20 cellular contexts compared by ENCODE assay signal in the genomic region with DNA sequence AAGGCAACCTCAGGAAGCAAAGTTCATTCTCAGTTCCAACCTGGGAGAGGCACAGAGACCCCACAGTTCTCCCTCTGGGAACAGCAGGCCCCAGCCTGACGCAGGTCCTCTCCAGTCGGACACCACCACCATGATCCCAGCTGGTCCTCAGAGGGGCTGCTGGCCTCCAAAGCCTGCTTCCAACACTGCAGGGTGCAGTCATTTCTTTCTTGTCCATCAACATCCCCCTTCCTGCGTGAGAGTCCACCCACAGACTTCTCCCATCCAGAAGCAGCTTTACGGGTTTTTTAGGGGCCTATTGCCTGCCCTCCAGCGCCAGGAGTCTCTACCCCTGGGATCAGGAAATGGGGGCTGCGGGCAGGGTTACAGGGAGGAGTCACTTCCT.
"Had no signal": no experiment of that assay in that cellular context is flagged by ENCODE, and none has a peak within 500 bp of the region (broad histone marks: within the 10 kb centered on the region; RNA-seq: fewer than 3 reads in every experiment).

No MANE protein-coding gene starts in this region.

- H3K27me3 Mint-ChIP-seq: activated CD4-positive, alpha-beta T cell treated with anti-CD3 and anti-CD28 coated beads for 36 hours had no signal

- ATAC-seq: activated CD4-positive, alpha-beta T cell treated with anti-CD3 and anti-CD28 coated beads for 36 hours; heart left ventricle; left ventricle myocardium superior; stimulated activated naive CD8-positive, alpha-beta T cell treated with anti-CD3 and anti-CD28 coated beads, Interleukin-15, Interleukin-2, amounts not matched to agents 100 U/mL and 50 U/mL, for 24 hours; WTC11 had no signal

- H3K27ac Mint-ChIP-seq: activated CD4-positive, alpha-beta memory T cell treated with anti-CD3 and anti-CD28 coated beads for 36 hours; activated CD4-positive, alpha-beta T cell treated with anti-CD3 and anti-CD28 coated beads for 36 hours; activated naive CD4-positive, alpha-beta T cell treated with anti-CD3 and anti-CD28 coated beads, Interleukin-2, amount 10 ng/mL, durations not matched to agents 7 days and 5 days; nephron; WTC11 had no signal

- H3K9me3 Mint-ChIP-seq: activated CD4-positive, alpha-beta memory T cell treated with anti-CD3 and anti-CD28 coated beads for 36 hours; activated naive CD4-positive, alpha-beta T cell treated with anti-CD3 and anti-CD28 coated beads, Interleukin-2, amount 10 ng/mL, durations not matched to agents 7 days and 5 days; nephron; WTC11 had no signal

- H3K36me3 Mint-ChIP-seq: activated CD4-positive, alpha-beta memory T cell treated with anti-CD3 and anti-CD28 coated beads for 36 hours; activated naive CD4-positive, alpha-beta T cell treated with anti-CD3 and anti-CD28 coated beads, Interleukin-2, amount 10 ng/mL, durations not matched to agents 7 days and 5 days; WTC11 had no signal

- H3K36me3 ChIP-seq: heart left ventricle, spleen, tibial artery had no signal

- H3K4me3 ChIP-seq: coronary artery, heart left ventricle, spleen, tibial artery had no signal

- H3K9me3 ChIP-seq: heart left ventricle, spleen, tibial artery had no signal

- DNase-seq: activated CD4-positive, alpha-beta memory T cell treated with anti-CD3 and anti-CD28 coated beads for 36 hours; activated CD4-positive, alpha-beta T cell treated with anti-CD3 and anti-CD28 coated beads for 36 hours; activated effector memory CD4-positive, alpha-beta T cell treated with anti-CD3 and anti-CD28 coated beads, Interleukin-2, amount 50 U/mL, for 16 hours; activated naive CD4-positive, alpha-beta T cell treated with anti-CD3 and anti-CD28 coated beads, Interleukin-2, amount 10 ng/mL, durations not matched to agents 7 days and 5 days; activated T-cell treated with anti-CD3 and anti-CD28 coated beads, Interleukin-2, amount 50 U/mL, for 48 hours; amygdala; cerebellar nuclear complex; heart left ventricle; left ventricle myocardium superior; mammary epithelial cell; occipital lobe; spleen; stimulated activated CD4-positive, alpha-beta T cell treated with anti-CD3 and anti-CD28 coated beads, Interleukin-4, amount 100 ng/mL, for 1 hour; stimulated activated naive CD8-positive, alpha-beta T cell treated with anti-CD3 and anti-CD28 coated beads, Interleukin-15, Interleukin-2, amounts not matched to agents 100 U/mL and 50 U/mL, for 24 hours; T1000 had no signal

- H3K27ac ChIP-seq: coronary artery, epithelial cell of prostate, heart left ventricle, spleen, tibial artery had no signal

- H3K4me3 Mint-ChIP-seq: activated CD4-positive, alpha-beta memory T cell treated with anti-CD3 and anti-CD28 coated beads for 36 hours; activated CD4-positive, alpha-beta T cell treated with anti-CD3 and anti-CD28 coated beads for 36 hours; activated naive CD4-positive, alpha-beta T cell treated with anti-CD3 and anti-CD28 coated beads, Interleukin-2, amount 10 ng/mL, durations not matched to agents 7 days and 5 days; nephron; WTC11 had no signal
